15 cellular contexts compared by ENCODE assay signal in genomic region chr1:204322329-204322868, GRCh38. TPM values are rescaled to one million over a fixed set of nuclear protein-coding genes. Genes with fewer than 3 reads are reported as not detected.
"Had no signal": no experiment of that assay in that cellular context is flagged by ENCODE, and none has a peak within 500 bp of the region (broad histone marks: within the 10 kb centered on the region; RNA-seq: fewer than 3 reads in every experiment).

No MANE protein-coding gene starts in this region.

- ATAC-seq: esophagus mucosa, lower lobe of right lung, mucosa of descending colon had no signal

- H3K27ac ChIP-seq: lower lobe of right lung, ovary, thyroid gland, VCaP had no signal

- H3K4me3 ChIP-seq: dorsolateral prefrontal cortex, lower lobe of right lung, mucosa of descending colon, ovary, skin epidermis, thyroid gland had no signal

- H3K9me3 ChIP-seq: lower lobe of right lung, mucosa of descending colon, ovary, thyroid gland had no signal

- H3K36me3 ChIP-seq: lower lobe of right lung, ovary, thyroid gland had no signal

- FAIRE-seq: endometrium had no signal

- DNase-seq: activated CD4-positive, alpha-beta T cell treated with anti-CD3 and anti-CD28 coated beads for 48 hours; activated CD8-positive, alpha-beta memory T cell treated with anti-CD3 and anti-CD28 coated beads for 24 hours; activated naive CD4-positive, alpha-beta T cell treated with anti-CD3 and anti-CD28 coated beads, Interleukin-2, amount 50 U/mL, for 16 hours; dorsolateral prefrontal cortex; left cardiac atrium; lower lobe of right lung; mucosa of descending colon; ovary; thyroid gland had no signal

- H3K4me3 Mint-ChIP-seq: neural crest cell had no signal

- H3K27me3 ChIP-seq: dorsolateral prefrontal cortex, ovary, thyroid gland had no signal

- H3K9me3 Mint-ChIP-seq: neural crest cell had no signal

- H3K4me1 ChIP-seq: lower lobe of right lung had no signal

RNA-seq across cellular contexts. Expression of gene PLEKHA6, which starts 37.3 kb away (rescaled TPM):
- total RNA-seq: SK-MEL-5 had no signal
